8 cellular contexts compared by ENCODE assay signal in the genomic region with DNA sequence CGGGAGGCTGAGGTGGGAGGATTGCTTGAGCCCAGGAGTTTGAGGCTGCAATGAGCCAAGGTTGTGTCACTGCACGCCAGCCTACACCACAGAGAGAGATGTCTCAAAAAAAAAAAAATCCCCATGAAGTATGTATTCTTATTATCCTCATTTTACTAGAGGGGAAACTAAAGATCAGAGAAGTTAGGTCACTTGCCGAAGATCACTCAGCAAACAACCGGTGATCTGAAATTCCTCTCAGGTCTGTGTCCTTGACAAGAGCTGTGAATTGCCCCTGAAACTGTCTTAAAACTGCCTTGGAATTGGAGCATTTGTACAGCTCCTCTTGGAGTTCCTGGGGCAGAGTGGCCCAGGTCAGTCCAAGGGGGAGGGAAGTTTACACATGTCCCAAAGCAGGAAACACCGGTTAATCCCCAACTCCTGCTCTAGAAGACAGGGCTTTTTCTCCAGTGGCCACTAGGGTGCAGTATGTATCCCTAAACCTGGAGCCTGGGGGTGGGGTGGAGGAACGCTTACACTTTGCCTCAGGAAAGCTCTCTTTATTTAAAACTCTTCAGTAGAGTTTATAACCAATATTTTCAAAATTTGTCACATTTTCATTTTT. TPM values are rescaled to one million over a fixed set of nuclear protein-coding genes. Genes with fewer than 3 reads are reported as not detected.
A peak's percentile ranks its signal among the peaks of the same experiment; 100 is the strongest.
DNase-seq lines count a peak whose midpoint lies in the region; ATAC-seq, FAIRE-seq and TF ChIP-seq lines count a peak whose summit lies in the region.

No MANE protein-coding gene starts in this region.

- peak; percentile 64 for DNase-seq in NCI-H82 treated with DMSO at 0.1 percent for 48 hours (lab: John Stamatoyannopoulos, UW; ENCODE audit: unreplicated experiment)
- peak; percentile 20 to 28 for DNase-seq in activated CD8-positive, alpha-beta memory T cell treated with anti-CD3 and anti-CD28 coated beads for 4 hours (ENCODE audit: low read depth in 2 of 2)
- peak; percentile 84 for DNase-seq in mesenteric fat pad (ENCODE audit: low spot score)
- peak; percentile 34 to 43 for DNase-seq in stimulated activated CD8-positive, alpha-beta memory T cell treated with anti-CD3 and anti-CD28 coated beads, Interleukin-15, amount 100 ng/mL, for 48 hours (ENCODE audit: low read depth in 2 of 2)
- DNase-seq in NK-92 treated with Interleukin-12 subunit alpha and Interleukin-12 subunit beta, amount 100 ng/mL, for 24 hours (lab: John Stamatoyannopoulos, UW): no peak

- TF ChIP-seq CTCF in GM12872 (IDR thresholded peaks at IDR 0.05; ENCODE audit: insufficient read depth, low read depth, low read length): peak; percentile 89

- peak; percentile 55 for ATAC-seq in HG03175 (IDR thresholded peaks at IDR 0.05; ENCODE audit: unreplicated experiment)

- FAIRE-seq in endometrium (lab: Jason Lieb, UNC): peak; percentile 89

RNA-seq across cellular contexts. Expression of a gene that starts 27.6 kb away (rescaled TPM):
- total RNA-seq in mesenteric fat pad: 323 TPM
